ENCODE assay signal across 31 cellular contexts in genomic region chrX:2334237-2334636, GRCh38.
DNase-seq lines count a peak whose midpoint lies in the region; ATAC-seq, FAIRE-seq and TF ChIP-seq lines count a peak whose summit lies in the region.
"Had no signal": no experiment of that assay in that cellular context is flagged by ENCODE, and none has a peak within 500 bp of the region (broad histone marks: within the 10 kb centered on the region; RNA-seq: fewer than 3 reads in every experiment).

No MANE protein-coding gene starts in this region.

- no peak for FAIRE-seq in bronchial epithelial cell (lab: Jason Lieb, UNC)
- FAIRE-seq: GM12878, H1 had no signal

- H3K27ac ChIP-seq in PC-3 (ENCODE audit: low read length) (no peak overlapping the region), smooth muscle cell (ENCODE audit: low read depth) (no peak overlapping the region)
- H3K27ac ChIP-seq: C4-2B, PC-9, RWPE1 had no signal

- POLR2A ChIA-PET in PC-3 (lab: Charles Lee; ENCODE audit: unreplicated experiment): no interaction called here

- ATAC-seq in PC-3 (no peak), HG02623 (IDR thresholded peaks at IDR 0.05; ENCODE audit: unreplicated experiment) (no peak), HG03342 (IDR thresholded peaks at IDR 0.05; ENCODE audit: unreplicated experiment) (no peak), HG03460 (IDR thresholded peaks at IDR 0.05; ENCODE audit: unreplicated experiment) (no peak)
- ATAC-seq: GM12878 had no signal

- H2AFZ ChIP-seq in PC-3 (ENCODE audit: low read length) (no peak overlapping the region), smooth muscle cell (ENCODE audit: low read depth) (no peak overlapping the region)
- H2AFZ ChIP-seq: PC-9 had no signal

- peaks cover 4% of the 10 kb centered on the region for H3K9me3 Mint-ChIP-seq in Calu3 (ENCODE audit: low read depth, unreplicated experiment)

- H3K27ac Mint-ChIP-seq in Calu3 (ENCODE audit: unreplicated experiment): no peak overlapping the region
- H3K27ac Mint-ChIP-seq: B cell; CD8-positive, alpha-beta memory T cell; T-helper 1 cell treated with Interleukin-12 subunit alpha and Interleukin-12 subunit beta and Interleukin-4 antibody, amounts not matched to agents 30 μg/mL and 1 μg/mL, for 36 hours had no signal

- CTCF ChIA-PET in Calu3 (lab: Charles Lee) (no interaction called here), PC-3 (lab: Charles Lee) (no interaction called here)

- no peak for TF ChIP-seq CTCF in Calu3 (IDR thresholded peaks at IDR 0.05; ENCODE audit: unreplicated experiment)
- TF ChIP-seq CTCF in PC-3 (conservative IDR thresholded peaks at IDR 0.05; ENCODE audit: low read depth, low read length): no peak
- TF ChIP-seq CTCF in bronchial epithelial cell (IDR thresholded peaks at IDR 0.05; ENCODE audit: insufficient read depth, low read length, severe bottlenecking): no peak
- TF ChIP-seq CTCF in smooth muscle cell (IDR thresholded peaks at IDR 0.05; ENCODE audit: borderline replicate concordance, insufficient read depth, poor library complexity, severe bottlenecking): no peak

- H3K9ac ChIP-seq in PC-3 (ENCODE audit: low read length): no peak overlapping the region
- no peak overlapping the region for H3K9ac ChIP-seq in smooth muscle cell (ENCODE audit: low read depth)

- H3K4me1 ChIP-seq in PC-3 (ENCODE audit: insufficient read depth, low read length): no peaks in the 10 kb centered on the region
- no peaks in the 10 kb centered on the region for H3K4me1 ChIP-seq in smooth muscle cell (ENCODE audit: low read depth)

- WGBS in smooth muscle cell (ENCODE audit: low lambda C conversion rate): 85% methylated on average over 8 of the region's 9 CpGs

- no peaks in the 10 kb centered on the region for H3K9me2 ChIP-seq in PC-3 (replicated peaks; ENCODE audit: low read length)

- H3K36me3 Mint-ChIP-seq in Calu3 (ENCODE audit: insufficient read depth, unreplicated experiment): no peaks in the 10 kb centered on the region

- H3K27me3 Mint-ChIP-seq in Calu3 (ENCODE audit: unreplicated experiment): no peaks in the 10 kb centered on the region
- H3K27me3 Mint-ChIP-seq: B cell had no signal

- DNase-seq in Calu3: peak; percentile 1
- peak; percentile 29 for DNase-seq in ELR (ENCODE audit: low read depth)
- peak; percentile 4 for DNase-seq in PC-3
- DNase-seq in bronchial epithelial cell (ENCODE audit: low read depth): peak; percentile 12
- no peak for DNase-seq in smooth muscle cell (lab: John Stamatoyannopoulos, UW; ENCODE audit: unreplicated experiment)
- DNase-seq: CD8-positive, alpha-beta memory T cell; DMS153; DND-41; GDM1; HCEC 1CT; IMR-90; KG1; NCI-H1092; NCI-H1417 treated with DMSO at 0.1 percent for 48 hours; NCI-H187; NCI-H2171 treated with DMSO at 0.1 percent for 48 hours; NCI-H524; NCI-H748 treated with DMSO at 0.1 percent for 48 hours; PC-9; SHP77; SW 1271; T-helper 9 cell had no signal

- intact Hi-C loops in Calu3 (cut with micrococcal nuclease; ENCODE audit: unreplicated experiment) (no loop called here), PC-3 (cut with micrococcal nuclease) (no loop called here)

- H3K79me2 ChIP-seq in PC-3 (ENCODE audit: low read length) (no peaks in the 10 kb centered on the region), smooth muscle cell (ENCODE audit: low read depth) (no peaks in the 10 kb centered on the region)

- H3K4me2 ChIP-seq in PC-3 (ENCODE audit: low read length) (no peak overlapping the region), smooth muscle cell (no peak overlapping the region)
- H3K4me2 ChIP-seq: PC-9 had no signal

- H3K4me1 Mint-ChIP-seq in Calu3 (ENCODE audit: low read depth, unreplicated experiment): no peaks in the 10 kb centered on the region
- H3K4me1 Mint-ChIP-seq: CD8-positive, alpha-beta memory T cell had no signal

- H3F3A ChIP-seq in PC-3 (ENCODE audit: low read length, unreplicated experiment) (no peaks in the 10 kb centered on the region), smooth muscle cell (ENCODE audit: low read depth) (no peaks in the 10 kb centered on the region)

- H3K4me3 Mint-ChIP-seq in Calu3 (ENCODE audit: low read depth, unreplicated experiment): no peak overlapping the region
- H3K4me3 Mint-ChIP-seq: B cell; CD8-positive, alpha-beta memory T cell; T-helper 1 cell treated with Interleukin-12 subunit alpha and Interleukin-12 subunit beta and Interleukin-4 antibody, amounts not matched to agents 30 μg/mL and 1 μg/mL, for 36 hours had no signal

- H3K9me3 ChIP-seq in PC-3 (ENCODE audit: low read length) (no peaks in the 10 kb centered on the region), smooth muscle cell (replicated peaks; ENCODE audit: low read depth) (no peaks in the 10 kb centered on the region)

- H3K36me3 ChIP-seq in PC-3 (ENCODE audit: low read depth, low read length): no peaks in the 10 kb centered on the region
- H3K36me3 ChIP-seq in bronchial epithelial cell (ENCODE audit: control insufficient read depth, insufficient read depth, low read length): no peaks in the 10 kb centered on the region
- no peaks in the 10 kb centered on the region for H3K36me3 ChIP-seq in smooth muscle cell (ENCODE audit: low read depth)

- H4K20me1 ChIP-seq in PC-3 (ENCODE audit: low read length): no peaks in the 10 kb centered on the region
- H4K20me1 ChIP-seq in smooth muscle cell (ENCODE audit: low read depth): peaks cover 6% of the 10 kb centered on the region

- no TSS peak for BruUV-seq in Calu3 (replicated peaks; lab: Mats Ljungman, UMichigan)
- no TSS peak for BruUV-seq in PC-3 (replicated peaks; lab: Mats Ljungman, UMichigan)

- H3K27me3 ChIP-seq in PC-3 (ENCODE audit: low read length) (no peaks in the 10 kb centered on the region), bronchial epithelial cell (ENCODE audit: control insufficient read depth, insufficient read depth, low read length) (no peaks in the 10 kb centered on the region), smooth muscle cell (ENCODE audit: low read depth) (no peaks in the 10 kb centered on the region)

- H3K4me3 ChIP-seq in PC-3 (ENCODE audit: low read length): no peak overlapping the region
- no peak overlapping the region for H3K4me3 ChIP-seq in bronchial epithelial cell (ENCODE audit: low read depth, low read length)
- no peak overlapping the region for H3K4me3 ChIP-seq in smooth muscle cell
- H3K4me3 ChIP-seq: GM12878, PC-9 had no signal
